In the genomic region with DNA sequence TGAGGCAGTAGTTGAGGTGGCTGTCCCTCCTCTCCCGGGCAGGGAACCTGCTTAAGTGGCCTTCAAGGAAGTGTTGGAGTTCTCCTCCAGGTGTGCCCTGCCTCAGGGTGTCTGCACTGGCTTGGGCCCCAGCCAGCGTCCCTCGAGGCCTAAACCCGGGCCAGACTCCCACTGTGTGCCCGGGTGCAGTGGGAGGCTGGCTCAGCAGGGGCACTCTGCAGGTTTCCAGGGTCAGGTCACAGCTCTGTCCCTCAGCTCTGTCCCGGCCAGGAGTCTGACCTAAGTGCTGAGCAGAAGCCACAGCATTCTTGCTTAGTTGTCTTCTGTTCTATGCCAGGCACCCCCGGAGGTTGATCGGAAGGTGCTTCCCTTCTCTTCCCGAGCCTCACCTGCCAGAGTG, we compare ENCODE assay signal across 21 cellular contexts.
DNase-seq lines count a peak whose midpoint lies in the region; ATAC-seq, FAIRE-seq and TF ChIP-seq lines count a peak whose summit lies in the region.
"Had no signal": no experiment of that assay in that cellular context is flagged by ENCODE, and none has a peak within 500 bp of the region (broad histone marks: within the 10 kb centered on the region; RNA-seq: fewer than 3 reads in every experiment).

No MANE protein-coding gene starts in this region.

- no peak overlapping the region for H3K27ac Mint-ChIP-seq in activated T-cell treated with anti-CD3 and anti-CD28 coated beads, Interleukin-2, amount 50 U/mL, for 72 hours
- no peak overlapping the region for H3K27ac Mint-ChIP-seq in activated CD4-positive, alpha-beta T cell treated with anti-CD3 and anti-CD28 coated beads for 36 hours
- H3K27ac Mint-ChIP-seq: CD8-positive, alpha-beta T cell had no signal

- H3K4me1 Mint-ChIP-seq in activated T-cell treated with anti-CD3 and anti-CD28 coated beads, Interleukin-2, amount 50 U/mL, for 4 hours (ENCODE audit: low read depth), result peaks cover 3% of the 10 kb centered on the region
- peaks cover 15% of the 10 kb centered on the region for H3K4me1 Mint-ChIP-seq in activated T-cell treated with anti-CD3 and anti-CD28 coated beads, Interleukin-2, amount 50 U/mL, for 72 hours (ENCODE audit: low read depth)
- H3K4me1 Mint-ChIP-seq in activated CD4-positive, alpha-beta T cell treated with anti-CD3 and anti-CD28 coated beads for 36 hours, result peaks cover 10% of the 10 kb centered on the region

- TF ChIP-seq CTCF in bronchial epithelial cell (IDR thresholded peaks at IDR 0.05; ENCODE audit: insufficient read depth, low read length, severe bottlenecking) (no peak), upper lobe of right lung (IDR thresholded peaks at IDR 0.05) (no peak)

- no peak overlapping the region for H3K14ac ChIP-seq in neuronal stem cell (ENCODE audit: low read length)

- H3K4ac ChIP-seq in neuronal stem cell (ENCODE audit: low read length), result peak overlapping the region; percentile 28

- H3K27me3 ChIP-seq in bronchial epithelial cell (ENCODE audit: control insufficient read depth, insufficient read depth, low read length) (peaks cover 2% of the 10 kb centered on the region), neuronal stem cell (ENCODE audit: control insufficient read depth in 3 of 3, insufficient read depth in 3 of 3, low read depth in 1 of 3, low read length in 3 of 3) (peaks cover 0 to 12% (median 0%) of the 10 kb centered on the region in 3 experiments), upper lobe of right lung (no peaks in the 10 kb centered on the region)
- H3K27me3 ChIP-seq: SJSA1 had no signal

- peak; percentile 70 for FAIRE-seq in bronchial epithelial cell (lab: Jason Lieb, UNC)
- FAIRE-seq: GM12878 had no signal

- H3K9me3 ChIP-seq in neuronal stem cell (replicated peaks in 1 of 2; ENCODE audit: control insufficient read depth in 2 of 2, insufficient read depth in 1 of 2, low read depth in 1 of 2, low read length in 2 of 2), result peaks cover 0 to 3% of the 10 kb centered on the region in 2 donors
- no peaks in the 10 kb centered on the region for H3K9me3 ChIP-seq in upper lobe of right lung
- H3K9me3 ChIP-seq: SJSA1 had no signal

- peak; percentile 0 for DNase-seq in activated T-cell treated with anti-CD3 and anti-CD28 coated beads, Interleukin-2, amount 50 U/mL, for 4 hours
- DNase-seq in activated T-cell treated with anti-CD3 and anti-CD28 coated beads, Interleukin-2, amount 50 U/mL, for 72 hours, result no peak
- DNase-seq in bronchial epithelial cell (ENCODE audit: low read depth), result no peak
- DNase-seq in neuronal stem cell (ENCODE audit: low spot score), result no peak
- DNase-seq in upper lobe of right lung, result peak; percentile 57
- no peak for DNase-seq in activated CD4-positive, alpha-beta T cell treated with anti-CD3 and anti-CD28 coated beads for 36 hours
- DNase-seq in NCI-H2081 treated with DMSO at 0.1 percent for 48 hours (lab: John Stamatoyannopoulos, UW), result no peak
- no peak for DNase-seq in stimulated activated CD8-positive, alpha-beta memory T cell treated with anti-CD3 and anti-CD28 coated beads, Interleukin-4, amount 100 ng/mL, for 48 hours
- DNase-seq: 8988T; C1 segment of cervical spinal cord; CD8-positive, alpha-beta T cell; DND-41; Kasumi-1; MM.1S; NCI-H1048; NCI-H1436 treated with DMSO at 0.1 percent for 48 hours; NCI-H2029; NCI-H510A treated with DMSO at 0.1 percent for 48 hours; NCI-H748 treated with DMSO at 0.1 percent for 48 hours had no signal

- H3K27ac ChIP-seq in neuronal stem cell (replicated peaks; ENCODE audit: low read length), result no peak overlapping the region
- H3K27ac ChIP-seq in upper lobe of right lung, result no peak overlapping the region
- H3K27ac ChIP-seq: SJSA1 had no signal

- no peak for ATAC-seq in activated T-cell treated with anti-CD3 and anti-CD28 coated beads, Interleukin-2, amount 50 U/mL, for 4 hours
- ATAC-seq in activated T-cell treated with anti-CD3 and anti-CD28 coated beads, Interleukin-2, amount 50 U/mL, for 72 hours (replicated peaks in 1 of 2), result no peak
- ATAC-seq in upper lobe of right lung, result peak; percentile 33
- no peak for ATAC-seq in activated CD4-positive, alpha-beta T cell treated with anti-CD3 and anti-CD28 coated beads for 36 hours
- ATAC-seq: CD8-positive, alpha-beta T cell; GM12878 had no signal

- CTCF ChIA-PET in activated CD4-positive, alpha-beta T cell treated with anti-CD3 and anti-CD28 coated beads for 36 hours (lab: Charles Lee), result no interaction called here

- no peak overlapping the region for H2BK12ac ChIP-seq in neuronal stem cell (ENCODE audit: low read length)

- H3K9ac ChIP-seq in neuronal stem cell (ENCODE audit: low read depth, low read length, poor library complexity), result peak overlapping the region; percentile 9

- no peaks in the 10 kb centered on the region for H3K79me1 ChIP-seq in neuronal stem cell (ENCODE audit: low read depth, low read length)

- H4K8ac ChIP-seq in neuronal stem cell (ENCODE audit: low read depth, low read length), result no peak overlapping the region

- H3K4me1 ChIP-seq in neuronal stem cell (ENCODE audit: control insufficient read depth in 2 of 2, insufficient read depth in 1 of 2, low read depth in 1 of 2, low read length in 2 of 2) (peaks cover 16 to 23% of the 10 kb centered on the region in 2 donors), upper lobe of right lung (no peaks in the 10 kb centered on the region)

- peak overlapping the region; percentile 39 for H3K18ac ChIP-seq in neuronal stem cell (ENCODE audit: low read length)

- H3K23ac ChIP-seq in neuronal stem cell (ENCODE audit: low read depth, low read length, poor library complexity), result no peak overlapping the region

- peak overlapping the region; percentile 43 for H2BK15ac ChIP-seq in neuronal stem cell (ENCODE audit: low read length)

- H2AFZ ChIP-seq in neuronal stem cell (ENCODE audit: low read length), result no peak overlapping the region

- intact Hi-C loops in upper lobe of right lung (cut with DNase I), result no loop called here
- intact Hi-C loops in activated CD4-positive, alpha-beta T cell treated with anti-CD3 and anti-CD28 coated beads for 36 hours (cut with DNase I, micrococcal nuclease), result no loop called here

- POLR2A ChIA-PET in activated CD4-positive, alpha-beta T cell treated with anti-CD3 and anti-CD28 coated beads for 36 hours (lab: Charles Lee), result interaction anchor here (0.5 kb wide), 1 partner anchor 1832 kb away, joined by 3 read pairs; no protein-coding TSS in a partner anchor

- H2AK5ac ChIP-seq in neuronal stem cell (ENCODE audit: low read depth, low read length), result peak overlapping the region; percentile 41

- H3K4me3 Mint-ChIP-seq in activated T-cell treated with anti-CD3 and anti-CD28 coated beads, Interleukin-2, amount 50 U/mL, for 4 hours, result no peak overlapping the region
- H3K4me3 Mint-ChIP-seq in activated T-cell treated with anti-CD3 and anti-CD28 coated beads, Interleukin-2, amount 50 U/mL, for 72 hours, result no peak overlapping the region
- H3K4me3 Mint-ChIP-seq in activated CD4-positive, alpha-beta T cell treated with anti-CD3 and anti-CD28 coated beads for 36 hours, result no peak overlapping the region
- H3K4me3 Mint-ChIP-seq: CD8-positive, alpha-beta T cell had no signal

- peaks cover 12% of the 10 kb centered on the region for H3K27me3 Mint-ChIP-seq in activated T-cell treated with anti-CD3 and anti-CD28 coated beads, Interleukin-2, amount 50 U/mL, for 4 hours (ENCODE audit: low read depth)
- H3K27me3 Mint-ChIP-seq in activated T-cell treated with anti-CD3 and anti-CD28 coated beads, Interleukin-2, amount 50 U/mL, for 72 hours (ENCODE audit: low read depth), result peaks cover 16% of the 10 kb centered on the region
- H3K27me3 Mint-ChIP-seq in activated CD4-positive, alpha-beta T cell treated with anti-CD3 and anti-CD28 coated beads for 36 hours, result peaks cover 13% of the 10 kb centered on the region

- no peaks in the 10 kb centered on the region for H3K36me3 Mint-ChIP-seq in activated T-cell treated with anti-CD3 and anti-CD28 coated beads, Interleukin-2, amount 50 U/mL, for 4 hours (ENCODE audit: insufficient read depth)
- H3K36me3 Mint-ChIP-seq in activated T-cell treated with anti-CD3 and anti-CD28 coated beads, Interleukin-2, amount 50 U/mL, for 72 hours (ENCODE audit: insufficient read depth in 2 of 2), result peaks cover 0 to 7% of the 10 kb centered on the region in 2 donors
- peaks cover 2% of the 10 kb centered on the region for H3K36me3 Mint-ChIP-seq in activated CD4-positive, alpha-beta T cell treated with anti-CD3 and anti-CD28 coated beads for 36 hours (ENCODE audit: low read depth)
- H3K36me3 Mint-ChIP-seq: CD8-positive, alpha-beta T cell had no signal

- H3K4me2 ChIP-seq in neuronal stem cell (ENCODE audit: insufficient read depth, low read length, poor library complexity, severe bottlenecking), result no peak overlapping the region

- H2BK5ac ChIP-seq in neuronal stem cell (ENCODE audit: low read length), result no peak overlapping the region

- no peaks in the 10 kb centered on the region for H3K9me3 Mint-ChIP-seq in activated T-cell treated with anti-CD3 and anti-CD28 coated beads, Interleukin-2, amount 50 U/mL, for 4 hours
- H3K9me3 Mint-ChIP-seq in activated T-cell treated with anti-CD3 and anti-CD28 coated beads, Interleukin-2, amount 50 U/mL, for 72 hours, result no peaks in the 10 kb centered on the region
- peaks cover 1% of the 10 kb centered on the region for H3K9me3 Mint-ChIP-seq in activated CD4-positive, alpha-beta T cell treated with anti-CD3 and anti-CD28 coated beads for 36 hours (ENCODE audit: low read depth)

- WGBS in neuronal stem cell (ENCODE audit: extremely low coverage in 2 of 2, insufficient read length in 2 of 2, insufficient replicate concordance in 1 of 2), 2 donors, result no CpG with 5 or more reads among the region's 9 CpGs

- no peak overlapping the region for H3K4me3 ChIP-seq in bronchial epithelial cell (ENCODE audit: low read depth, low read length)
- H3K4me3 ChIP-seq in neuronal stem cell (ENCODE audit: low read length in 2 of 2), result no peak overlapping the region
- H3K4me3 ChIP-seq in upper lobe of right lung, result no peak overlapping the region
- H3K4me3 ChIP-seq: GM12878, SJSA1 had no signal

- peak overlapping the region; percentile 30 for H2BK120ac ChIP-seq in neuronal stem cell (ENCODE audit: low read depth, low read length)

- H4K91ac ChIP-seq in neuronal stem cell (ENCODE audit: low read depth, low read length, poor library complexity), result no peak overlapping the region

- H3K36me3 ChIP-seq in bronchial epithelial cell (ENCODE audit: control insufficient read depth, insufficient read depth, low read length) (no peaks in the 10 kb centered on the region), neuronal stem cell (replicated peaks in 1 of 2; ENCODE audit: control insufficient read depth in 2 of 2, insufficient read depth in 2 of 2, low read length in 2 of 2) (no peaks in the 10 kb centered on the region), upper lobe of right lung (no peaks in the 10 kb centered on the region)
- H3K36me3 ChIP-seq: SJSA1 had no signal

Comparison
In these comparisons a context has a peak if more than half of its experiments do, and no peak if none do; other contexts are left out.
1. DNase-seq: peak in activated T-cell treated with anti-CD3 and anti-CD28 coated beads, Interleukin-2, amount 50 U/mL, for 4 hours (single experiment) and upper lobe of right lung (single experiment); none in activated T-cell treated with anti-CD3 and anti-CD28 coated beads, Interleukin-2, amount 50 U/mL, for 72 hours (0 of 2), bronchial epithelial cell (single experiment), neuronal stem cell (single experiment), activated CD4-positive, alpha-beta T cell treated with anti-CD3 and anti-CD28 coated beads for 36 hours (single experiment), NCI-H2081 treated with DMSO at 0.1 percent for 48 hours (single experiment) and stimulated activated CD8-positive, alpha-beta memory T cell treated with anti-CD3 and anti-CD28 coated beads, Interleukin-4, amount 100 ng/mL, for 48 hours (single experiment).